Comparison of ENCODE assay signal across 1 cellular context in genomic region chr6:63635563-63636515, GRCh38.
TF ChIP-seq lines count a peak whose summit lies in the region.

Gene PHF3, plus strand, starts transcription at chr6:63635802. Its CDS starts 10,750 bp downstream, at chr6:63646552.

TF ChIP-seq in HepG2, 621 proteins besides CTCF, POLR2A, EP300 and RAD21 (continued from another document and continues in another):
- peak; percentile 95 for TF ChIP-seq SAP130 (CRISPR knock-in tag; IDR thresholded peaks at IDR 0.05; ENCODE audit: low read depth)
- TF ChIP-seq SMAD9 (CRISPR knock-in tag; IDR thresholded peaks at IDR 0.05): peak; percentile 40; the same call in 1 of the 2 replicates
- peak; percentile 83 for TF ChIP-seq ZBTB42 (CRISPR knock-in tag; IDR thresholded peaks at IDR 0.05)
- TF ChIP-seq ZNF205 (CRISPR knock-in tag; IDR thresholded peaks at IDR 0.05): peak; percentile 94
- TF ChIP-seq ZNF687 (CRISPR knock-in tag; IDR thresholded peaks at IDR 0.05): peak; percentile 98
- TF ChIP-seq HOXA3 (CRISPR knock-in tag; IDR thresholded peaks at IDR 0.05): peak; percentile 98
- no peak for TF ChIP-seq ZFP36 (IDR thresholded peaks at IDR 0.05; ENCODE audit: borderline replicate concordance, low read depth, low read length, partially characterized antibody)
- TF ChIP-seq NCOA1 (CRISPR knock-in tag; IDR thresholded peaks at IDR 0.05): no peak
- TF ChIP-seq SP1 (IDR thresholded peaks at IDR 0.05): no peak
- peak; percentile 52 for TF ChIP-seq SP1 (CRISPR knock-in tag; IDR thresholded peaks at IDR 0.05)
- TF ChIP-seq ZNF605 (CRISPR knock-in tag; IDR thresholded peaks at IDR 0.05): peak; percentile 47; the same call in 1 of the 2 replicates
- peak; percentile 57; the same call in 1 of the 2 replicates for TF ChIP-seq ZBTB26 (CRISPR knock-in tag; IDR thresholded peaks at IDR 0.05; ENCODE audit: borderline replicate concordance)
- TF ChIP-seq ARNT2 (CRISPR knock-in tag; IDR thresholded peaks at IDR 0.05; ENCODE audit: low read depth): peak; percentile 99
- peak; percentile 86 for TF ChIP-seq THAP9 (CRISPR knock-in tag; IDR thresholded peaks at IDR 0.05; ENCODE audit: borderline replicate concordance)
- peak; percentile 96 for TF ChIP-seq TARDBP (CRISPR knock-in tag; IDR thresholded peaks at IDR 0.05)
- peak; percentile 86; the same call in 1 of the 2 replicates for TF ChIP-seq ATF6 (CRISPR knock-in tag; conservative IDR thresholded peaks at IDR 0.05)
- 0 out of 2 replicates have a peak, but pooled peaks have one; percentile 38 for TF ChIP-seq GRHL1 (CRISPR knock-in tag; conservative IDR thresholded peaks at IDR 0.05)
- TF ChIP-seq TBP (CRISPR knock-in tag; IDR thresholded peaks at IDR 0.05): 0 out of 2 replicates have a peak, but pooled peaks have one; percentile 71
- TF ChIP-seq HIC2 (CRISPR knock-in tag; IDR thresholded peaks at IDR 0.05; ENCODE audit: low read depth): no peak; the same call in 1 of the 2 replicates
- peak; percentile 50; the same call in 1 of the 2 replicates for TF ChIP-seq MNT (IDR thresholded peaks at IDR 0.05)
- peak; percentile 55; the same call in 1 of the 2 replicates for TF ChIP-seq ZKSCAN5 (CRISPR knock-in tag; IDR thresholded peaks at IDR 0.05)
- peak; percentile 99 for TF ChIP-seq ZGPAT (CRISPR knock-in tag; IDR thresholded peaks at IDR 0.05)
- TF ChIP-seq ZNF576 (CRISPR knock-in tag; IDR thresholded peaks at IDR 0.05): 0 out of 2 replicates have a peak, but pooled peaks have one; percentile 60
- TF ChIP-seq ELF4 (CRISPR knock-in tag; IDR thresholded peaks at IDR 0.05; ENCODE audit: borderline replicate concordance): 0 out of 2 replicates have a peak, but pooled peaks have one; percentile 8
- TF ChIP-seq ZNF235 (CRISPR knock-in tag; IDR thresholded peaks at IDR 0.05; ENCODE audit: borderline replicate concordance): peak; percentile 57
- no peak for TF ChIP-seq ZNF496 (CRISPR knock-in tag; IDR thresholded peaks at IDR 0.05; ENCODE audit: insufficient replicate concordance)
- peak; percentile 96 for TF ChIP-seq NFKB2 (CRISPR knock-in tag; IDR thresholded peaks at IDR 0.05; ENCODE audit: borderline replicate concordance)
- no peak; the same call in 1 of the 2 replicates for TF ChIP-seq DMTF1 (CRISPR knock-in tag; IDR thresholded peaks at IDR 0.05)
